Comparison of ENCODE assay signal across 9 cellular contexts in the genomic region with DNA sequence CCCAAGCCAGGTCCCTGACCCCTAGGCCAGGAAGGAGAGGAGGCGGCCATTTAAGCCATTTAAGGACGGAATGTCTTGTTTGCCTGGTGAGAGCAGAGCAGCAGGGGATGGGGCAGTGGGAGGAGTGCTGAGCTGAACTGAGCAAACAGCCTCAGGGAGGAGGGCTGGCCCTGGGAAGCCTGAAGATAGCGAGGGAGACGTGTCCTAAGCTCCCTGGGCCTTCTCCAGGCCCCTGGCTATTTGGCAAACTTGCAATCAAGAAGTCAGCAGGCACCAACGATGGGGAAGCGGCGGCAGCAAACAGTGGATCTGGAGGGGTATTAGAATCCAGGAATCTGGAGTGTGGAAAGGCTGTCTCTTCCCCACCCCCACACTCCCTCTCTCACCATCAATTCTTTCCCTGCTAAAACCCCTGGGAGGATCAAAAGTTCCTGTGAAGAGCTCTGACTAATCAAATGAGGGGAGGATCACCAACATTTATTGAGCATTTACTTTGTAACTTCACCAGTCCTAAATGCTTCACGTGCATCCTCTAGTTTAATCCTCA. TPM values are rescaled to one million over a fixed set of nuclear protein-coding genes. Genes with fewer than 3 reads are reported as not detected.
DNase-seq lines count a peak whose midpoint lies in the region; ATAC-seq lines count a peak whose summit lies in the region.
"Had no signal": no experiment of that assay in that cellular context is flagged by ENCODE, and none has a peak within 500 bp of the region (broad histone marks: within the 10 kb centered on the region; RNA-seq: fewer than 3 reads in every experiment).

No MANE protein-coding gene starts in this region.

- CTCF ChIA-PET in activated CD4-positive, alpha-beta memory T cell treated with anti-CD3 and anti-CD28 coated beads, Interleukin-2, amount 10 ng/mL, durations not matched to agents 7 days and 5 days (lab: Charles Lee), result interaction anchor here (0.8 to 9.8 kb wide), 2 partner anchors 9 to 124 kb away, joined by 3 to 270 read pairs; partner anchors contain the start of gene BCL9L

- POLR2A ChIA-PET in activated CD4-positive, alpha-beta memory T cell treated with anti-CD3 and anti-CD28 coated beads, Interleukin-2, amount 10 ng/mL, durations not matched to agents 7 days and 5 days (lab: Charles Lee), result interaction anchor here (0.8 to 5.7 kb wide), 3 partner anchors 45 to 178 kb away, joined by 3 to 72 read pairs (median 3); partner anchors contain the start of gene DDX6

- no peaks in the 10 kb centered on the region for H3K9me3 Mint-ChIP-seq in activated CD4-positive, alpha-beta memory T cell treated with anti-CD3 and anti-CD28 coated beads, Interleukin-2, amount 10 ng/mL, durations not matched to agents 7 days and 5 days

- no peaks in the 10 kb centered on the region for H3K36me3 ChIP-seq in skeletal muscle satellite cell (ENCODE audit: insufficient read depth, low read length)

- ATAC-seq in Right ventricle myocardium superior (ENCODE audit: poor library complexity) (peak; percentile 18), HG03025 (IDR thresholded peaks at IDR 0.05; ENCODE audit: low FRiP score, unreplicated experiment) (no peak)

- no peaks in the 10 kb centered on the region for H3K27me3 ChIP-seq in skeletal muscle satellite cell (ENCODE audit: control insufficient read depth, insufficient read depth, low read length)

- H3K9ac ChIP-seq in skeletal muscle satellite cell (ENCODE audit: low read depth, low read length), result peak overlapping the region; percentile 78

- intact Hi-C loops in Right ventricle myocardium superior (cut with DNase I), result no loop called here

- H3K36me3 Mint-ChIP-seq in activated CD4-positive, alpha-beta memory T cell treated with anti-CD3 and anti-CD28 coated beads, Interleukin-2, amount 10 ng/mL, durations not matched to agents 7 days and 5 days (ENCODE audit: low read depth), result peaks cover 14% of the 10 kb centered on the region

- H3K27ac Mint-ChIP-seq in activated CD4-positive, alpha-beta memory T cell treated with anti-CD3 and anti-CD28 coated beads, Interleukin-2, amount 10 ng/mL, durations not matched to agents 7 days and 5 days, result peak overlapping the region; percentile 92

- H3K4me3 Mint-ChIP-seq in activated CD4-positive, alpha-beta memory T cell treated with anti-CD3 and anti-CD28 coated beads, Interleukin-2, amount 10 ng/mL, durations not matched to agents 7 days and 5 days, result peak overlapping the region; percentile 75

- H3K4me3 ChIP-seq in skeletal muscle satellite cell (ENCODE audit: low read length), result peak overlapping the region; percentile 1

- no peaks in the 10 kb centered on the region for H3K27me3 Mint-ChIP-seq in activated CD4-positive, alpha-beta memory T cell treated with anti-CD3 and anti-CD28 coated beads, Interleukin-2, amount 10 ng/mL, durations not matched to agents 7 days and 5 days

- H3K4me1 ChIP-seq in skeletal muscle satellite cell (ENCODE audit: control insufficient read depth, insufficient read depth, low read length), result peaks cover 98% of the 10 kb centered on the region

- no peaks in the 10 kb centered on the region for H3K9me3 ChIP-seq in skeletal muscle satellite cell (replicated peaks; ENCODE audit: low read length)

- H3K4me2 ChIP-seq in skeletal muscle satellite cell (ENCODE audit: low read length), result peak overlapping the region; percentile 75

- peak; percentile 65 for DNase-seq in GM03348 (ENCODE audit: low spot score)
- no peak for DNase-seq in activated CD4-positive, alpha-beta memory T cell treated with anti-CD3 and anti-CD28 coated beads, Interleukin-2, amount 10 ng/mL, durations not matched to agents 7 days and 5 days
- peak; percentile 85 for DNase-seq in Right ventricle myocardium superior
- DNase-seq in SHP77 treated with DMSO at 0.1 percent for 48 hours (lab: John Stamatoyannopoulos, UW), result no peak
- DNase-seq in NCI-H82 treated with DMSO at 0.1 percent for 48 hours (lab: John Stamatoyannopoulos, UW; ENCODE audit: unreplicated experiment), result no peak
- no peak for DNase-seq in GDM1 (lab: John Stamatoyannopoulos, UW)

- peaks cover 96% of the 10 kb centered on the region for H3K4me1 Mint-ChIP-seq in activated CD4-positive, alpha-beta memory T cell treated with anti-CD3 and anti-CD28 coated beads, Interleukin-2, amount 10 ng/mL, durations not matched to agents 7 days and 5 days

RNA-seq across cellular contexts. Expression of gene BCL9L, which starts 8.8 kb away (rescaled TPM):
- 10 to 100 TPM; 56.8 to 62.5 TPM for total RNA-seq in activated CD4-positive, alpha-beta memory T cell treated with anti-CD3 and anti-CD28 coated beads, Interleukin-2, amount 10 ng/mL, durations not matched to agents 7 days and 5 days
- total RNA-seq in Right ventricle myocardium superior, result 36.6 TPM
- 22.3 and 25.1 TPM in 2 replicates for total RNA-seq in skeletal muscle satellite cell (2012; rRNA removed)

RNA-seq across cellular contexts. Expression of gene CXCR5, which starts 33.2 kb away (rescaled TPM):
- total RNA-seq in activated CD4-positive, alpha-beta memory T cell treated with anti-CD3 and anti-CD28 coated beads, Interleukin-2, amount 10 ng/mL, durations not matched to agents 7 days and 5 days, result under 1 TPM; 0.83 to 0.86 TPM
- total RNA-seq in Right ventricle myocardium superior, result not detected
- total RNA-seq in skeletal muscle satellite cell (2012; rRNA removed), result not detected in 2 replicates
- total RNA-seq: pulmonary artery endothelial cell had no signal

RNA-seq across cellular contexts. Expression of gene UPK2, which starts 39.2 kb away (rescaled TPM):
- not detected for total RNA-seq in activated CD4-positive, alpha-beta memory T cell treated with anti-CD3 and anti-CD28 coated beads, Interleukin-2, amount 10 ng/mL, durations not matched to agents 7 days and 5 days
- total RNA-seq in Right ventricle myocardium superior, result not detected
- total RNA-seq in skeletal muscle satellite cell (2012; rRNA removed), result not detected in 2 replicates
- total RNA-seq: pulmonary artery endothelial cell had no signal

RNA-seq across cellular contexts. Expression of gene FOXR1, which starts 54.6 kb away (rescaled TPM):
- not detected for total RNA-seq in activated CD4-positive, alpha-beta memory T cell treated with anti-CD3 and anti-CD28 coated beads, Interleukin-2, amount 10 ng/mL, durations not matched to agents 7 days and 5 days
- not detected for total RNA-seq in Right ventricle myocardium superior
- not detected in 2 replicates for total RNA-seq in skeletal muscle satellite cell (2012; rRNA removed)
- total RNA-seq: pulmonary artery endothelial cell had no signal

Comparison
In these comparisons a context has a peak if more than half of its experiments do, and no peak if none do; other contexts are left out.
1. DNase-seq: peak in GM03348 (single experiment) and Right ventricle myocardium superior (single experiment); none in activated CD4-positive, alpha-beta memory T cell treated with anti-CD3 and anti-CD28 coated beads, Interleukin-2, amount 10 ng/mL, durations not matched to agents 7 days and 5 days (single experiment), SHP77 treated with DMSO at 0.1 percent for 48 hours (single experiment), NCI-H82 treated with DMSO at 0.1 percent for 48 hours (single experiment) and GDM1 (single experiment).